Comparison of ENCODE assay signal across 8 cellular contexts in the genomic region with DNA sequence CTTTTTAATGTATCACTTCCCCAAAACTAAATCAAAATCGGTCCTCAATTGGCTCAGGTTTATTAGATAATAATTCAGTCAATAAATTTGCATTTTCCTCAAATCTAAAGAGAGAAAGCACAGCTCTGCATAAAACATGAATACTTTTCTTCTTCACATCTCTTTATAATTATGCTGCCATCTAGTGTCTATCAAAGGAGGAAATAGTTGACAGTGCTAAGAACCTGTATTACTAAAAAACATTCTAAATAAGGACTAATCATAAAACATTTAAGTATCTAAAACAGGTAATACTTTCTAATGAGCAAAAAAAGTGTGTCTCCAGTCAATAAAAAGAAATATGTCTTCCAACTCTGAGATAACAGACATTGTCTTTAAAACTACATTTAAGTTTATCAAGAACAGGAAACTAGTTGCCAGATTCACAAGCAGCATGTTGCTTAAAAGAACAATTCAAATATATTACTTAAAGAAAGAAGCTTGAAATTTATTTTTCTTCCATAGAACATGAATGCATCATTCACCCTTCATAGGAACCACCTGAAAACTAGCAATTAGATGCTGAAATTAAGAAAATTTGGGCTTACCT. TPM values are rescaled to one million over a fixed set of nuclear protein-coding genes. Genes with fewer than 3 reads are reported as not detected.
DNase-seq lines count a peak whose midpoint lies in the region; ATAC-seq and TF ChIP-seq lines count a peak whose summit lies in the region.

No MANE protein-coding gene starts in this region.

- H3K4ac ChIP-seq in H9 (ENCODE audit: low read depth, low read length): no peak overlapping the region

- no peaks in the 10 kb centered on the region for H3K9me3 ChIP-seq in H9 (ENCODE audit: control insufficient read depth, low read depth, low read length)
- H3K9me3 ChIP-seq in stomach: no peaks in the 10 kb centered on the region

- no peak overlapping the region for H2BK5ac ChIP-seq in H9 (ENCODE audit: insufficient read length, low read length)

- H3K79me1 ChIP-seq in H9 (ENCODE audit: insufficient read depth, low read depth, low read length, poor library complexity, severe bottlenecking): no peaks in the 10 kb centered on the region

- H4K91ac ChIP-seq in H9 (ENCODE audit: insufficient read length, low read depth, low read length): no peak overlapping the region

- H4K5ac ChIP-seq in H9 (ENCODE audit: insufficient read length, low read depth, low read length): no peak overlapping the region

- H3K27me3 ChIP-seq in H9 (ENCODE audit: insufficient read depth, low read length) (no peaks in the 10 kb centered on the region), stomach (no peaks in the 10 kb centered on the region)

- H3K4me1 ChIP-seq in H9 (ENCODE audit: insufficient read depth, low read length): no peaks in the 10 kb centered on the region
- H3K4me1 ChIP-seq in stomach: peaks cover 0 to 6% (median 0%) of the 10 kb centered on the region in 4 donors

- H3K9me3 Mint-ChIP-seq in H9: 0 out of 5 replicates have a peak, but pooled peaks cover 0 to 2% of the 10 kb centered on the region in 2 experiments

- no peak overlapping the region for H3K27ac Mint-ChIP-seq in H9

- TF ChIP-seq POLR2A in stomach (IDR thresholded peaks at IDR 0.05): no peak

- no peak overlapping the region for H3K18ac ChIP-seq in H9 (ENCODE audit: insufficient read length, low read depth, low read length)

- H3K56ac ChIP-seq in H9 (ENCODE audit: insufficient read length, low read depth, low read length): no peak overlapping the region

- H2BK20ac ChIP-seq in H9 (ENCODE audit: low read depth, low read length, poor library complexity, severe bottlenecking): no peak overlapping the region

- no peak overlapping the region for H3K4me3 Mint-ChIP-seq in H9

- H2BK15ac ChIP-seq in H9 (ENCODE audit: low read depth, low read length): no peak overlapping the region

- no peak overlapping the region for H2BK12ac ChIP-seq in H9 (ENCODE audit: insufficient read length, low read depth, low read length)

- H3K23ac ChIP-seq in H9 (ENCODE audit: insufficient read length, low read depth, low read length): no peak overlapping the region

- H3K36me3 ChIP-seq in stomach: no peaks in the 10 kb centered on the region

- no peak overlapping the region for H3K4me2 ChIP-seq in H9 (ENCODE audit: insufficient read depth, insufficient read length, low read length)

- no peak overlapping the region for H3K4me3 ChIP-seq in AG09309 (ENCODE audit: control insufficient read depth, low read depth, low read length)
- H3K4me3 ChIP-seq in stomach: no peak overlapping the region

- H3K27ac ChIP-seq in H9 (ENCODE audit: insufficient read length, low read depth, low read length) (no peak overlapping the region), stomach (no peak overlapping the region)

- no peaks in the 10 kb centered on the region for H3K4me1 Mint-ChIP-seq in H9

- H3K14ac ChIP-seq in H9 (ENCODE audit: insufficient read depth, low read length): no peak overlapping the region

- no peak for TF ChIP-seq EP300 in stomach (IDR thresholded peaks at IDR 0.05)

- no peak for ATAC-seq in GM21526 (IDR thresholded peaks at IDR 0.05; ENCODE audit: low FRiP score, unreplicated experiment)
- ATAC-seq in GM21717 (IDR thresholded peaks at IDR 0.05; ENCODE audit: unreplicated experiment): no peak

- no peak overlapping the region for H2AFZ ChIP-seq in H9 (ENCODE audit: low read length)

- H3K9ac ChIP-seq in H9 (ENCODE audit: extremely low read depth, insufficient read length, low read length): no peak overlapping the region

- H3K23me2 ChIP-seq in H9 (ENCODE audit: insufficient read length, low read depth, low read length, poor library complexity, severe bottlenecking): no peaks in the 10 kb centered on the region

- H3K36me3 Mint-ChIP-seq in H9 (ENCODE audit: insufficient read depth in 1 of 3, low read depth in 3 of 3): peaks cover 4 to 28% (median 22%) of the 10 kb centered on the region in 3 experiments; a peak in 6 of 7 replicates

- WGBS in H9 (ENCODE audit: extremely low coverage, insufficient read length, low lambda C conversion rate): no CpG with 5 or more reads among the region's 1 CpG
- WGBS in stomach, 5 donors: 20 to 33% (median 25%) methylated on average over 1 of the region's 1 CpG

- intact Hi-C loops in stomach (cut with DNase I; ENCODE audit: low total_unique reads): loop anchor here (5.0 to 10.0 kb wide), 2 partner anchors 57 to 146 kb away; partner anchors contain the start of gene DST

- H3K79me2 ChIP-seq in H9 (ENCODE audit: insufficient read depth, low read length): peaks cover 2% of the 10 kb centered on the region

- H2BK120ac ChIP-seq in H9 (ENCODE audit: low read depth, low read length, poor library complexity, severe bottlenecking): no peak overlapping the region

- no peaks in the 10 kb centered on the region for H3K27me3 Mint-ChIP-seq in H9 (ENCODE audit: low read depth)

- H2AK5ac ChIP-seq in H9 (ENCODE audit: insufficient read length, low read length): no peak overlapping the region

- H4K20me1 ChIP-seq in H9 (ENCODE audit: control insufficient read depth, insufficient read depth, insufficient read length): no peaks in the 10 kb centered on the region

- H3T11ph ChIP-seq in H9 (ENCODE audit: low read length): no peak overlapping the region

- no peak for DNase-seq in AG09309 (ENCODE audit: low read depth)
- no peak for DNase-seq in H9
- peak; percentile 17 for DNase-seq in RPMI8226
- peak; percentile 33 for DNase-seq in fibroblast of the conjunctiva (ENCODE audit: low read depth)
- no peak for DNase-seq in stomach
- DNase-seq in mesenteric fat pad (ENCODE audit: low spot score): no peak

- H4K8ac ChIP-seq in H9 (replicated peaks; ENCODE audit: insufficient read length, low read depth, low read length): no peak overlapping the region

- TF ChIP-seq CTCF in AG09309 (IDR thresholded peaks at IDR 0.05; ENCODE audit: control insufficient read depth, insufficient read depth, low read depth, low read length, missing control alignments) (peak; percentile 25), H9 (conservative IDR thresholded peaks at IDR 0.05) (peak; percentile 60), stomach (IDR thresholded peaks at IDR 0.05) (peak in 4 of 7 experiments; percentile 14 to 49 (median 46))

RNA-seq across cellular contexts. Expression of gene DST, which starts 56.5 kb away (rescaled TPM):
- total RNA-seq in H9 (2021): 85.1 and 91.9 TPM in 2 replicates
- 100 to 1,000 TPM; 153 to 623 (median 322) TPM for total RNA-seq in stomach
- polyA plus RNA-seq in stomach: 10 to 100 TPM; 16.3 to 68.6 (median 25.3) TPM
- 190 TPM for total RNA-seq in mesenteric fat pad

Comparison
In these comparisons a context has a peak if more than half of its experiments do, and no peak if none do; other contexts are left out.
1. DNase-seq: peak in RPMI8226 (single experiment) and fibroblast of the conjunctiva (single experiment); none in AG09309 (single experiment), H9 (single experiment), stomach (single experiment) and mesenteric fat pad (single experiment).
2. Peak in every context shown above with its lines, with median percentiles within 50 percentile points of each other: CTCF ChIP-seq.